1 cellular context compared by ENCODE assay signal in the genomic region with DNA sequence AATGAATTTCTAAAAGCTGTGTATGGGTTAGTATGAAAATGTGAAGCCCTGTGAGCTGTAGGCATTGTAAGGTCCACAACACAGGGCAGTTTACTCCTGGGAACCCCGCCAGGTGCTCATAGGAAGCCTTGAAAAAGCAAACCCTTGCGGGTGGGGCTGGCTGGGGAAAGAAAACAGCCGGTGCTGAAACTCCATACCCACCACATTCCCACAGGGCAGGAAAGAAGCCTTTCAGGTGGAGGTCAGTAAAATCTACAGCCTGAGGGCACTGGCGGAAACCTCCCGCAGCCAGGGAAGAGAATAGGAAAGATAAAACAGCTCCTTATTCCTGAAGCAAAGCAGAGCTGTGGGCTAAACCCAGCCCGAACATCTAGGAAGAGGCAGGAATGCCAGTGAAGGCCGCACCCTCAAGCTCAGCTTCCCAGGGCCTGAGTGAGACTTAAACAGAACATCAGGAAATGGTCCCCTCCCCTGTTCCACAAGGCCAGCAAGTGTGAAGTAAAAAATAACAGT.
TF ChIP-seq lines count a peak whose summit lies in the region.

No MANE protein-coding gene starts in this region.

TF ChIP-seq in HepG2, 621 proteins besides CTCF, POLR2A, EP300 and RAD21 (continued from another document):
- TF ChIP-seq, protein P1, sequence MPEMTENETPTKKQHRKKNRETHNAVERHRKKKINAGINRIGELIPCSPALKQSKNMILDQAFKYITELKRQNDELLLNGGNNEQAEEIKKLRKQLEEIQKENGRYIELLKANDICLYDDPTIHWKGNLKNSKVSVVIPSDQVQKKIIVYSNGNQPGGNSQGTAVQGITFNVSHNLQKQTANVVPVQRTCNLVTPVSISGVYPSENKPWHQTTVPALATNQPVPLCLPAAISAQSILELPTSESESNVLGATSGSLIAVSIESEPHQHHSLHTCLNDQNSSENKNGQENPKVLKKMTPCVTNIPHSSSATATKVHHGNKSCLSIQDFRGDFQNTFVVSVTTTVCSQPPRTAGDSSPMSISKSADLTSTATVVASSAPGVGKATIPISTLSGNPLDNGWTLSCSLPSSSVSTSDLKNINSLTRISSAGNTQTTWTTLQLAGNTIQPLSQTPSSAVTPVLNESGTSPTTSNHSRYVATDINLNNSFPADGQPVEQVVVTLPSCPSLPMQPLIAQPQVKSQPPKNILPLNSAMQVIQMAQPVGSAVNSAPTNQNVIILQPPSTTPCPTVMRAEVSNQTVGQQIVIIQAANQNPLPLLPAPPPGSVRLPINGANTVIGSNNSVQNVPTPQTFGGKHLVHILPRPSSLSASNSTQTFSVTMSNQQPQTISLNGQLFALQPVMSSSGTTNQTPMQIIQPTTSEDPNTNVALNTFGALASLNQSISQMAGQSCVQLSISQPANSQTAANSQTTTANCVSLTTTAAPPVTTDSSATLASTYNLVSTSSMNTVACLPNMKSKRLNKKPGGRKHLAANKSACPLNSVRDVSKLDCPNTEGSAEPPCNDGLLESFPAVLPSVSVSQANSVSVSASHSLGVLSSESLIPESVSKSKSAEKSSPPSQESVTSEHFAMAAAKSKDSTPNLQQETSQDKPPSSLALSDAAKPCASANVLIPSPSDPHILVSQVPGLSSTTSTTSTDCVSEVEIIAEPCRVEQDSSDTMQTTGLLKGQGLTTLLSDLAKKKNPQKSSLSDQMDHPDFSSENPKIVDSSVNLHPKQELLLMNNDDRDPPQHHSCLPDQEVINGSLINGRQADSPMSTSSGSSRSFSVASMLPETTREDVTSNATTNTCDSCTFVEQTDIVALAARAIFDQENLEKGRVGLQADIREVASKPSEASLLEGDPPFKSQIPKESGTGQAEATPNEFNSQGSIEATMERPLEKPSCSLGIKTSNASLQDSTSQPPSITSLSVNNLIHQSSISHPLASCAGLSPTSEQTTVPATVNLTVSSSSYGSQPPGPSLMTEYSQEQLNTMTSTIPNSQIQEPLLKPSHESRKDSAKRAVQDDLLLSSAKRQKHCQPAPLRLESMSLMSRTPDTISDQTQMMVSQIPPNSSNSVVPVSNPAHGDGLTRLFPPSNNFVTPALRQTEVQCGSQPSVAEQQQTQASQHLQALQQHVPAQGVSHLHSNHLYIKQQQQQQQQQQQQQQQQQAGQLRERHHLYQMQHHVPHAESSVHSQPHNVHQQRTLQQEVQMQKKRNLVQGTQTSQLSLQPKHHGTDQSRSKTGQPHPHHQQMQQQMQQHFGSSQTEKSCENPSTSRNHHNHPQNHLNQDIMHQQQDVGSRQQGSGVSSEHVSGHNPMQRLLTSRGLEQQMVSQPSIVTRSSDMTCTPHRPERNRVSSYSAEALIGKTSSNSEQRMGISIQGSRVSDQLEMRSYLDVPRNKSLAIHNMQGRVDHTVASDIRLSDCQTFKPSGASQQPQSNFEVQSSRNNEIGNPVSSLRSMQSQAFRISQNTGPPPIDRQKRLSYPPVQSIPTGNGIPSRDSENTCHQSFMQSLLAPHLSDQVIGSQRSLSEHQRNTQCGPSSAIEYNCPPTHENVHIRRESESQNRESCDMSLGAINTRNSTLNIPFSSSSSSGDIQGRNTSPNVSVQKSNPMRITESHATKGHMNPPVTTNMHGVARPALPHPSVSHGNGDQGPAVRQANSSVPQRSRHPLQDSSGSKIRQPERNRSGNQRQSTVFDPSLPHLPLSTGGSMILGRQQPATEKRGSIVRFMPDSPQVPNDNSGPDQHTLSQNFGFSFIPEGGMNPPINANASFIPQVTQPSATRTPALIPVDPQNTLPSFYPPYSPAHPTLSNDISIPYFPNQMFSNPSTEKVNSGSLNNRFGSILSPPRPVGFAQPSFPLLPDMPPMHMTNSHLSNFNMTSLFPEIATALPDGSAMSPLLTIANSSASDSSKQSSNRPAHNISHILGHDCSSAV (CRISPR knock-in tag; IDR thresholded peaks at IDR 0.05; ENCODE audit: borderline replicate concordance) = no peak
- TF ChIP-seq ARID3A (IDR thresholded peaks at IDR 0.05; ENCODE audit: low read depth, low read length) = no peak
- TF ChIP-seq PAX8 (CRISPR knock-in tag; IDR thresholded peaks at IDR 0.05; ENCODE audit: borderline replicate concordance) = no peak
- no peak for TF ChIP-seq NR2F2 (IDR thresholded peaks at IDR 0.05; ENCODE audit: borderline replicate concordance, low read depth)
- TF ChIP-seq EHMT2 (IDR thresholded peaks at IDR 0.05; ENCODE audit: borderline replicate concordance, low read depth, low read length) = no peak
- no peak for TF ChIP-seq HIC2 (CRISPR knock-in tag; IDR thresholded peaks at IDR 0.05; ENCODE audit: low read depth)
- TF ChIP-seq, protein P2, sequence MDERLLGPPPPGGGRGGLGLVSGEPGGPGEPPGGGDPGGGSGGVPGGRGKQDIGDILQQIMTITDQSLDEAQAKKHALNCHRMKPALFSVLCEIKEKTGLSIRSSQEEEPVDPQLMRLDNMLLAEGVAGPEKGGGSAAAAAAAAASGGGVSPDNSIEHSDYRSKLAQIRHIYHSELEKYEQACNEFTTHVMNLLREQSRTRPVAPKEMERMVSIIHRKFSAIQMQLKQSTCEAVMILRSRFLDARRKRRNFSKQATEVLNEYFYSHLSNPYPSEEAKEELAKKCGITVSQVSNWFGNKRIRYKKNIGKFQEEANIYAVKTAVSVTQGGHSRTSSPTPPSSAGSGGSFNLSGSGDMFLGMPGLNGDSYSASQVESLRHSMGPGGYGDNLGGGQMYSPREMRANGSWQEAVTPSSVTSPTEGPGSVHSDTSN (CRISPR knock-in tag; IDR thresholded peaks at IDR 0.05) = no peak
- no peak for TF ChIP-seq MYPOP (CRISPR knock-in tag; IDR thresholded peaks at IDR 0.05)
- TF ChIP-seq, protein P3, sequence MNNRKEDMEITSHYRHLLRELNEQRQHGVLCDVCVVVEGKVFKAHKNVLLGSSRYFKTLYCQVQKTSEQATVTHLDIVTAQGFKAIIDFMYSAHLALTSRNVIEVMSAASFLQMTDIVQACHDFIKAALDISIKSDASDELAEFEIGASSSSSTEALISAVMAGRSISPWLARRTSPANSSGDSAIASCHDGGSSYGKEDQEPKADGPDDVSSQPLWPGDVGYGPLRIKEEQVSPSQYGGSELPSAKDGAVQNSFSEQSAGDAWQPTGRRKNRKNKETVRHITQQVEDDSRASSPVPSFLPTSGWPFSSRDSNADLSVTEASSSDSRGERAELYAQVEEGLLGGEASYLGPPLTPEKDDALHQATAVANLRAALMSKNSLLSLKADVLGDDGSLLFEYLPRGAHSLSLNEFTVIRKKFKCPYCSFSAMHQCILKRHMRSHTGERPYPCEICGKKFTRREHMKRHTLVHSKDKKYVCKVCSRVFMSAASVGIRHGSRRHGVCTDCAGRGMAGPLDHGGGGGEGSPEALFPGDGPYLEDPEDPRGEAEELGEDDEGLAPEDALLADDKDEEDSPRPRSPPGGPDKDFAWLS (CRISPR knock-in tag; IDR thresholded peaks at IDR 0.05; ENCODE audit: borderline replicate concordance) = no peak
- TF ChIP-seq PREB (CRISPR knock-in tag; IDR thresholded peaks at IDR 0.05) = no peak
- TF ChIP-seq ZNF30 (CRISPR knock-in tag; IDR thresholded peaks at IDR 0.05) = no peak
- no peak for TF ChIP-seq JUNB (CRISPR knock-in tag; IDR thresholded peaks at IDR 0.05; ENCODE audit: borderline replicate concordance)
- TF ChIP-seq GATA4 (IDR thresholded peaks at IDR 0.05; ENCODE audit: borderline replicate concordance, low read depth) = no peak
- no peak for TF ChIP-seq DMAP1 (CRISPR knock-in tag; IDR thresholded peaks at IDR 0.05)
- TF ChIP-seq SNAI1 (CRISPR knock-in tag; IDR thresholded peaks at IDR 0.05; ENCODE audit: borderline replicate concordance) = no peak
- no peak for TF ChIP-seq TARDBP (CRISPR knock-in tag; IDR thresholded peaks at IDR 0.05)
- TF ChIP-seq MTA3 (CRISPR knock-in tag; IDR thresholded peaks at IDR 0.05) = no peak
